In the genomic region with DNA sequence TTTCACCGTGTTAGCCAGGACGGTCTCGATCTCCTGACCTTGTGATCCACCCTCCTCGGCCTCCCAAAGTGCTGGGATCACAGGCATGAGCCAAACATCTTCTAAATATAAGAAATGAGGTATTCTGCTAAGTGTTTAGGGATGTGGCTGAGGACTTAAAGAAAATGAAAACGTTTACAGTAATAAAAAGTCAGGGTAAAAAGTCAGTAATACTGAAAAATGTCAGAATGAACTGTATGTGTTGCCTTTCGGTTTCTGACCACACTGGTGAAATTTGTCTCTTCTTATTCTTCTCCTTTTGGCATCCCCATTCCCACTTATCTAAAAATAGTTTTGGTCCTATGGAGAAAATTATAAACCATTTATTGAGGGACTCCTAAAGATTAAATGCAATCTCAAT, we compare ENCODE assay signal across 20 cellular contexts. TPM values are rescaled to one million over a fixed set of nuclear protein-coding genes. Genes with fewer than 3 reads are reported as not detected.
DNase-seq lines count a peak whose midpoint lies in the region; ATAC-seq and TF ChIP-seq lines count a peak whose summit lies in the region.
"Had no signal": no experiment of that assay in that cellular context is flagged by ENCODE, and none has a peak within 500 bp of the region (broad histone marks: within the 10 kb centered on the region; RNA-seq: fewer than 3 reads in every experiment).

No MANE protein-coding gene starts in this region.

- no peak overlapping the region for H3K56ac ChIP-seq in mesendoderm (ENCODE audit: low read length)

- no peaks in the 10 kb centered on the region for H3K79me2 ChIP-seq in mesendoderm (ENCODE audit: control insufficient read depth, insufficient read depth, low read length)

- no peaks in the 10 kb centered on the region for H3K27me3 ChIP-seq in mesendoderm (ENCODE audit: insufficient read depth, low read length, poor library complexity)
- H3K27me3 ChIP-seq: heart right ventricle, neutrophil had no signal

- H3K27me3 Mint-ChIP-seq in activated CD8-positive, alpha-beta memory T cell treated with anti-CD3 and anti-CD28 coated beads, Interleukin-2, amount 10 ng/mL, durations not matched to agents 7 days and 5 days, result no peaks in the 10 kb centered on the region
- H3K27me3 Mint-ChIP-seq in naive B cell, result peaks cover 8 to 17% (median 13%) of the 10 kb centered on the region in 3 donors

- H4K5ac ChIP-seq in mesendoderm (ENCODE audit: low read length), result no peak overlapping the region

- H3K27ac Mint-ChIP-seq in activated CD8-positive, alpha-beta memory T cell treated with anti-CD3 and anti-CD28 coated beads, Interleukin-2, amount 10 ng/mL, durations not matched to agents 7 days and 5 days, result peak overlapping the region; percentile 86
- peak overlapping the region in 1 of 6 donors; percentile 78 for H3K27ac Mint-ChIP-seq in naive B cell
- H3K27ac Mint-ChIP-seq: endodermal cell had no signal

- H3K4me1 Mint-ChIP-seq in activated CD8-positive, alpha-beta memory T cell treated with anti-CD3 and anti-CD28 coated beads, Interleukin-2, amount 10 ng/mL, durations not matched to agents 7 days and 5 days, result peaks cover 53% of the 10 kb centered on the region
- H3K4me1 Mint-ChIP-seq in naive B cell, result peaks cover 36 to 46% (median 41%) of the 10 kb centered on the region in 3 donors
- H3K4me1 Mint-ChIP-seq: endodermal cell had no signal

- H3K9ac ChIP-seq in mesendoderm (ENCODE audit: low read length), result no peak overlapping the region

- H2BK15ac ChIP-seq in mesendoderm (replicated peaks; ENCODE audit: low read depth), result no peak overlapping the region

- peak overlapping the region; percentile 50 for H3K4me3 Mint-ChIP-seq in activated CD8-positive, alpha-beta memory T cell treated with anti-CD3 and anti-CD28 coated beads, Interleukin-2, amount 10 ng/mL, durations not matched to agents 7 days and 5 days
- peak overlapping the region in 6 of 8 donors; percentile 45 to 91 (median 55) for H3K4me3 Mint-ChIP-seq in naive B cell
- H3K4me3 Mint-ChIP-seq: endodermal cell had no signal

- no peak for ATAC-seq in activated CD8-positive, alpha-beta memory T cell treated with anti-CD3 and anti-CD28 coated beads, Interleukin-2, amount 10 ng/mL, durations not matched to agents 7 days and 5 days
- no peak for ATAC-seq in naive B cell (ENCODE audit: low read depth in 2 of 2)
- ATAC-seq in HG02840 (IDR thresholded peaks at IDR 0.05; ENCODE audit: low FRiP score, unreplicated experiment), result no peak
- ATAC-seq in GM21526 (IDR thresholded peaks at IDR 0.05; ENCODE audit: low FRiP score, unreplicated experiment), result no peak
- ATAC-seq: heart right ventricle had no signal

- H3K4me2 ChIP-seq in mesendoderm (ENCODE audit: low read length), result no peak overlapping the region
- H3K4me2 ChIP-seq: smooth muscle cell had no signal

- in situ Hi-C loops in GM13976 (cut with MboI; ENCODE audit: low sequenced_read_pairs, unreplicated experiment), result no loop called here

- no peak overlapping the region for H3K18ac ChIP-seq in mesendoderm (ENCODE audit: low read length)

- peaks cover 30% of the 10 kb centered on the region for H3K36me3 Mint-ChIP-seq in activated CD8-positive, alpha-beta memory T cell treated with anti-CD3 and anti-CD28 coated beads, Interleukin-2, amount 10 ng/mL, durations not matched to agents 7 days and 5 days
- H3K36me3 Mint-ChIP-seq in naive B cell, result peaks cover 0 to 15% of the 10 kb centered on the region in 2 donors

- H3K23ac ChIP-seq in mesendoderm (ENCODE audit: low read length), result no peak overlapping the region

- H3K4me3 ChIP-seq in mesendoderm (ENCODE audit: low read length), result no peak overlapping the region
- H3K4me3 ChIP-seq: heart right ventricle, left ventricle myocardium inferior, smooth muscle cell had no signal

- H2BK120ac ChIP-seq in mesendoderm (ENCODE audit: low read depth, low read length), result no peak overlapping the region

- H3K9me3 Mint-ChIP-seq in activated CD8-positive, alpha-beta memory T cell treated with anti-CD3 and anti-CD28 coated beads, Interleukin-2, amount 10 ng/mL, durations not matched to agents 7 days and 5 days (ENCODE audit: low read depth), result no peaks in the 10 kb centered on the region
- no peaks in the 10 kb centered on the region for H3K9me3 Mint-ChIP-seq in naive B cell
- H3K9me3 Mint-ChIP-seq: endodermal cell had no signal

- H3K79me1 ChIP-seq in mesendoderm (ENCODE audit: low read length), result no peaks in the 10 kb centered on the region

- no peak overlapping the region for H2BK5ac ChIP-seq in mesendoderm (ENCODE audit: low read length)

- CTCF ChIA-PET in activated CD8-positive, alpha-beta memory T cell treated with anti-CD3 and anti-CD28 coated beads, Interleukin-2, amount 10 ng/mL, durations not matched to agents 7 days and 5 days (lab: Charles Lee), result interaction anchor here (0.9 to 9.0 kb wide), 5 partner anchors 9 to 43 kb away, joined by 3 to 60 read pairs (median 3); a partner anchor contains a TSS

- H3K4ac ChIP-seq in mesendoderm (ENCODE audit: low read depth, low read length), result no peak overlapping the region

- no peaks in the 10 kb centered on the region for H3K36me3 ChIP-seq in mesendoderm (ENCODE audit: control insufficient read depth, insufficient read depth, low read length)
- H3K36me3 ChIP-seq: neutrophil had no signal

- WGBS in mesendoderm (ENCODE audit: extremely low coverage, insufficient coverage, low lambda C conversion rate), result no CpG with 5 or more reads among the region's 6 CpGs

- TF ChIP-seq CTCF in GM13976 (IDR thresholded peaks at IDR 0.05; ENCODE audit: borderline replicate concordance, control extremely low read depth, extremely low read depth, insufficient read depth, missing control alignments) (no peak), VCaP (conservative IDR thresholded peaks at IDR 0.05) (no peak)

- H3K27ac ChIP-seq in VCaP (peak overlapping the region; percentile 57), mesendoderm (ENCODE audit: low read depth, low read length) (no peak overlapping the region)
- H3K27ac ChIP-seq: left ventricle myocardium inferior, neutrophil had no signal

- H4K8ac ChIP-seq in mesendoderm (ENCODE audit: low read depth, low read length), result no peak overlapping the region

- no peaks in the 10 kb centered on the region for H3K4me1 ChIP-seq in mesendoderm (ENCODE audit: control insufficient read depth, low read depth, low read length)

- no peak overlapping the region for H2AK5ac ChIP-seq in mesendoderm (ENCODE audit: low read length)

- no peak for DNase-seq in activated CD8-positive, alpha-beta memory T cell treated with anti-CD3 and anti-CD28 coated beads, Interleukin-2, amount 10 ng/mL, durations not matched to agents 7 days and 5 days
- no peak for DNase-seq in activated CD8-positive, alpha-beta memory T cell treated with anti-CD3 and anti-CD28 coated beads for 24 hours
- peak; percentile 33 for DNase-seq in GM13976 (ENCODE audit: low spot score)
- DNase-seq in naive B cell, result no peak
- DNase-seq in mesendoderm, result no peak
- DNase-seq: activated gamma-delta T cell treated with Interleukin-2 at 50 U/mL for 16 hours; endodermal cell; GOT3; heart right ventricle; left ventricle myocardium inferior; NCI-H1092 treated with DMSO at 0.1 percent for 48 hours; NCI-H2081 treated with DMSO at 0.1 percent for 48 hours; NCI-H510A treated with DMSO at 0.1 percent for 48 hours; stimulated activated CD4-positive, alpha-beta T cell treated with anti-CD3 and anti-CD28 coated beads, Interleukin-4, amount 100 ng/mL, for 24 hours; substantia nigra had no signal

RNA-seq across cellular contexts. Expression of a gene that starts 20.5 kb away (rescaled TPM):
- total RNA-seq in activated CD8-positive, alpha-beta memory T cell treated with anti-CD3 and anti-CD28 coated beads, Interleukin-2, amount 10 ng/mL, durations not matched to agents 7 days and 5 days, result 10 to 100 TPM; 14.6 to 22.2 TPM
- 10 to 100 TPM in 1 of 6 donors, 1 to 10 TPM in 5; 4.2 to 19.0 (median 7.8) TPM for polyA plus RNA-seq in naive B cell (ENCODE audit: low read depth in 6 of 6)
- 5.4 TPM for polyA plus RNA-seq in mesendoderm (2013, experiment 1 of 2)
- 5.1 TPM for polyA plus RNA-seq in mesendoderm (2013, experiment 2 of 2)

RNA-seq across cellular contexts. Expression of a gene that starts 20.8 kb away (rescaled TPM):
- total RNA-seq in activated CD8-positive, alpha-beta memory T cell treated with anti-CD3 and anti-CD28 coated beads, Interleukin-2, amount 10 ng/mL, durations not matched to agents 7 days and 5 days, result 100 to 1,000 TPM; 119 to 150 TPM
- 100 to 1,000 TPM; 271 to 327 (median 295) TPM for polyA plus RNA-seq in naive B cell (ENCODE audit: low read depth in 6 of 6)
- polyA plus RNA-seq in mesendoderm (2013, experiment 1 of 2), result 115 TPM
- polyA plus RNA-seq in mesendoderm (2013, experiment 2 of 2), result 111 TPM
